21 cellular contexts compared by ENCODE assay signal in the genomic region with DNA sequence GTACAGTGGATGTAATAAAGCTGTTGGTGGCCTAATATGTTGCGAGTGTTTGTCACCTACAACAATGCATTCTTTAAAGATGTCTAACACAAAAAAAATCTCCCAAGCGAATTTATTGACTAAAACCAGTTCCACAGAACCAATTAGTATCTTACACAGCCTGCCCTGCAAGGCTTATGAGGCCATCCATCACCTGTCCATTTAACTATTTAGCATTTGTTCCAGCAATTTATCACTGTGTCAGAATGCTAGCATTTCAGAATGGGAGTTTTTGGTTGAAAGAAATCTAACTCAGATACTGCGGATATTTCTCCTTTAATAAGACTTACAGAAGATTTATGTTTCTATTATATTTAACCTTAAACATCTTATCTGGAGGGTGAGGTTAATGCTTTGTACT.
A peak's percentile ranks its signal among the peaks of the same experiment; 100 is the strongest.
DNase-seq lines count a peak whose midpoint lies in the region; ATAC-seq and TF ChIP-seq lines count a peak whose summit lies in the region.
"Had no signal": no experiment of that assay in that cellular context is flagged by ENCODE, and none has a peak within 500 bp of the region (broad histone marks: within the 10 kb centered on the region; RNA-seq: fewer than 3 reads in every experiment).

No MANE protein-coding gene starts in this region.

- H4K20me1 ChIP-seq in PC-3 (ENCODE audit: low read length), result no peaks in the 10 kb centered on the region
- H4K20me1 ChIP-seq: BLaER1 treated with 17β-estradiol and CSF1 and Interleukin-3, amounts not matched to agents 10 nM and 100 nM had no signal

- H3K27me3 ChIP-seq in PC-3 (ENCODE audit: low read length), result no peaks in the 10 kb centered on the region
- H3K27me3 ChIP-seq: BE2C; BLaER1 treated with 17β-estradiol and CSF1 and Interleukin-3, amounts not matched to agents 10 nM and 100 nM had no signal

- POLR2A ChIA-PET in PC-3 (lab: Charles Lee; ENCODE audit: unreplicated experiment), result no interaction called here

- H2AFZ ChIP-seq in PC-3 (ENCODE audit: low read length), result no peak overlapping the region
- H2AFZ ChIP-seq: GM23338 had no signal

- no peak overlapping the region for H3K4me2 ChIP-seq in PC-3 (ENCODE audit: low read length)
- H3K4me2 ChIP-seq: A549; BLaER1 treated with 17β-estradiol and CSF1 and Interleukin-3, amounts not matched to agents 10 nM and 100 nM; GM23338 had no signal

- CTCF ChIA-PET in PC-3 (lab: Charles Lee), result no interaction called here

- H3K9ac ChIP-seq in PC-3 (ENCODE audit: low read length), result no peak overlapping the region
- H3K9ac ChIP-seq: BLaER1 treated with 17β-estradiol and CSF1 and Interleukin-3, amounts not matched to agents 10 nM and 100 nM had no signal

- H3K27ac ChIP-seq in PC-3 (ENCODE audit: low read length), result no peak overlapping the region
- H3K27ac ChIP-seq: A549; BLaER1 treated with 17β-estradiol and CSF1 and Interleukin-3, amounts not matched to agents 10 nM and 100 nM had no signal

- intact Hi-C loops in PC-3 (cut with micrococcal nuclease) (no loop called here), Right ventricle myocardium superior (cut with DNase I) (no loop called here)

- ATAC-seq in PC-3 (no peak), esophagus mucosa (no peak), Right ventricle myocardium superior (ENCODE audit: poor library complexity) (no peak), HG02885 (IDR thresholded peaks at IDR 0.05; ENCODE audit: poor library complexity, unreplicated experiment) (no peak)
- ATAC-seq: A549, GM23338, HCT116 had no signal

- H3K9me3 ChIP-seq in PC-3 (ENCODE audit: low read length), result no peaks in the 10 kb centered on the region
- H3K9me3 ChIP-seq: A549; BE2C; BLaER1 treated with 17β-estradiol and CSF1 and Interleukin-3, amounts not matched to agents 10 nM and 100 nM had no signal

- no peaks in the 10 kb centered on the region for H3K9me2 ChIP-seq in PC-3 (replicated peaks; ENCODE audit: low read length)

- no peaks in the 10 kb centered on the region for H3K4me1 ChIP-seq in PC-3 (ENCODE audit: insufficient read depth, low read length)
- H3K4me1 ChIP-seq: A549, BE2C had no signal

- no peaks in the 10 kb centered on the region for H3K36me3 ChIP-seq in PC-3 (ENCODE audit: low read depth, low read length)
- H3K36me3 ChIP-seq: BE2C; BLaER1 treated with 17β-estradiol and CSF1 and Interleukin-3, amounts not matched to agents 10 nM and 100 nM had no signal

- no peaks in the 10 kb centered on the region for H3K79me2 ChIP-seq in PC-3 (ENCODE audit: low read length)

- in situ Hi-C loops in G401 (cut with HindIII; ENCODE audit: low sequenced_read_pairs), result no loop called here

- no peak overlapping the region for H3K4me3 ChIP-seq in PC-3 (ENCODE audit: low read length)
- H3K4me3 ChIP-seq: A549; BLaER1 treated with 17β-estradiol and CSF1 and Interleukin-3, amounts not matched to agents 10 nM and 100 nM; GM23338 had no signal

- no peak for TF ChIP-seq CTCF in PC-3 (conservative IDR thresholded peaks at IDR 0.05; ENCODE audit: low read depth, low read length)

- no peaks in the 10 kb centered on the region for H3F3A ChIP-seq in PC-3 (ENCODE audit: low read length, unreplicated experiment)

- peak; percentile 42 for DNase-seq in G401 (ENCODE audit: low spot score)
- DNase-seq in PC-3, result peak; percentile 4
- DNase-seq in astrocyte of the hippocampus (ENCODE audit: low read depth, low spot score), result peak; percentile 13
- no peak for DNase-seq in Right ventricle myocardium superior
- DNase-seq: 8988T; ACHN; AML-193; BE2C; CD4-positive, alpha-beta T cell; CD8-positive, alpha-beta memory T cell; DMS 273 treated with DMSO at 0.1 percent for 48 hours; DMS79; EL; GF-D8; H9 had no signal

- BruUV-seq in PC-3 (replicated peaks; lab: Mats Ljungman, UMichigan), result no TSS peak
